ENCODE assay signal across 10 cellular contexts in genomic region chr7:123862775-123863174, GRCh38. TPM values are rescaled to one million over a fixed set of nuclear protein-coding genes. Genes with fewer than 3 reads are reported as not detected.
"Had no signal": no experiment of that assay in that cellular context is flagged by ENCODE, and none has a peak within 500 bp of the region (broad histone marks: within the 10 kb centered on the region; RNA-seq: fewer than 3 reads in every experiment).

No MANE protein-coding gene starts in this region.

- H3K9me3 Mint-ChIP-seq: HFFc6, IgD-negative memory B cell had no signal

- ATAC-seq: HepG2 had no signal

- H3K4me3 Mint-ChIP-seq: H9, HFFc6, IgD-negative memory B cell had no signal

- H3K27ac ChIP-seq: GM23248, HL-60 had no signal

- H2AFZ ChIP-seq: GM23248 had no signal

- H3K4me3 ChIP-seq: GM23248 had no signal

- H3K27ac Mint-ChIP-seq: H9, HFFc6, IgD-negative memory B cell had no signal

- H3K9ac ChIP-seq: GM23248 had no signal

- DNase-seq: GM23248, GOT3, H9, HCEC 1CT, HFFc6, KG1 had no signal

- FAIRE-seq: H54, HepG2 had no signal

RNA-seq across cellular contexts. Expression of gene HYAL4, which starts 17.8 kb away (rescaled TPM):
- total RNA-seq: GM23248, H9, HepG2, HFFc6 had no signal
- polyA plus RNA-seq: GM23248, HepG2, IgD-negative memory B cell had no signal
